9 cellular contexts compared by ENCODE assay signal in the genomic region with DNA sequence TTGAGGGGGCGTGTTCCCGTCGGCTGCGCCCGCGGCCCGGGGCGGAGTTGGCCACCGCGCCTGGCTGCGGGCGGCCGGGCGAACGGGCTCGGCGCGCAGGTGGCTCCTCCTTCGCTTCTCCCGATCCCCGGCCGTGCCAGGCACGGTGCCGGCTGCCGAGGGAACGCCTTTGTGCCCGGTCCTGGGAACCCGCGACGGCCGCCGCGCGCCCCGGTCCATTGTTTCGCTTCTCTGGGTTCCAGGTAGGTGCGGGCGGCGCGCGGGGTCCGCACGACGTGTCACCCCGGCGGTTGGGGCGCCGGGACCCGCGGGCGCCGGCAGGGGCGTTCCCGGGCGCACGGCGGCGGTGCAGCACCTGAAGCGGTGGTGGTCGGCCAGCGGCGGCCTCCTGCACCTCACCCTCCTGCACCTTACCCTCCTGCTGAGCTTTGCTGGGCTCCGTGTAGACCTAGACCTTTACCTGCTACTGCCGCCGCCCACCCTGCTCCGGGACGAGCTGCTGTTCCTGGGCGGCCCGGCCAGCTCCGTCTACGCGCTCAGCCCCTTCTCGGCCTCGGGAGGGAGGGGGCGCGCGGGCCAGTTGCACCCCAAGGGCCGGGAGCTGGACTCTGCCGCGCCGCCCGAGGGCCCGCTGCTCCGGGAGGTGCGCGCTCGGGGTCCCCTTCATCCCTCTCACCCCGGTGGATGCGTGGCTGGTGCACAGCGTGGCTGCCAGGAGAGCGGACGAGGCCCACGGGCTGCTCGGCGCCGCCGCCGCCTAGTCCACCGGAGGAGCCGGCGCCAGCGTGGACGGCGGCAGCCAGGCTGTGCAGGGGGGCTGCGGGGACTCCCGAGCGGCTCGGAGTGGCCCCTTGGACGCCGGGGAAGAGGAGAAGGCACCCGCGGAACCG.
DNase-seq lines count a peak whose midpoint lies in the region; ATAC-seq and TF ChIP-seq lines count a peak whose summit lies in the region.
"Had no signal": no experiment of that assay in that cellular context is flagged by ENCODE, and none has a peak within 500 bp of the region (broad histone marks: within the 10 kb centered on the region; RNA-seq: fewer than 3 reads in every experiment).

No MANE protein-coding gene starts in this region.

- peak; percentile 24 for DNase-seq in NCI-H82 (lab: John Stamatoyannopoulos, UW)
- DNase-seq in NCI-H82 treated with DMSO at 0.1 percent for 48 hours (lab: John Stamatoyannopoulos, UW; ENCODE audit: unreplicated experiment), result no peak
- no peak for DNase-seq in T-helper 17 cell
- no peak for DNase-seq in fibroblast of mammary gland (ENCODE audit: low read depth)
- DNase-seq in neural crest cell (ENCODE audit: low read depth, low spot score), result peak; percentile 3
- no peak for DNase-seq in effector CD4-positive, alpha-beta T cell
- DNase-seq in SIG-M5 (lab: John Stamatoyannopoulos, UW), result no peak
- no peak for DNase-seq in SHP77 treated with DMSO at 0.1 percent for 48 hours (lab: John Stamatoyannopoulos, UW)

- TF ChIP-seq CTCF in fibroblast of mammary gland (conservative IDR thresholded peaks at IDR 0.05; ENCODE audit: control insufficient read depth, insufficient read depth, low read depth, low read length), result no peak
- no peak for TF ChIP-seq CTCF in neural crest cell (conservative IDR thresholded peaks at IDR 0.05)

- no peaks in the 10 kb centered on the region for H3K9me3 ChIP-seq in T-helper 17 cell (ENCODE audit: control insufficient read depth, low read length, poor library complexity, severe bottlenecking)

- peaks cover 10% of the 10 kb centered on the region for H3K9me3 Mint-ChIP-seq in neural crest cell

- no peaks in the 10 kb centered on the region for H3K4me1 Mint-ChIP-seq in T-helper 17 cell
- peaks cover 6% of the 10 kb centered on the region for H3K4me1 Mint-ChIP-seq in neural crest cell

- H3K4me3 ChIP-seq in fibroblast of mammary gland (ENCODE audit: control insufficient read depth, low read depth, low read length), result peak overlapping the region; percentile 37

- H3K36me3 Mint-ChIP-seq in T-helper 17 cell (ENCODE audit: low read depth) (peaks cover 4% of the 10 kb centered on the region), neural crest cell (ENCODE audit: low read depth) (peaks cover 27% of the 10 kb centered on the region)

- no peak for ATAC-seq in T-helper 17 cell

- H3K4me3 Mint-ChIP-seq in T-helper 17 cell, result peak overlapping the region; percentile 75
- peak overlapping the region; percentile 76 for H3K4me3 Mint-ChIP-seq in neural crest cell

- no peak overlapping the region for H3K27ac Mint-ChIP-seq in T-helper 17 cell
- H3K27ac Mint-ChIP-seq in neural crest cell (ENCODE audit: unreplicated experiment), result no peak overlapping the region
- H3K27ac Mint-ChIP-seq: CD4-positive, CD25-positive, alpha-beta regulatory T cell had no signal

- H3K27me3 Mint-ChIP-seq in T-helper 17 cell, result peaks cover 11% of the 10 kb centered on the region
- peaks cover 37% of the 10 kb centered on the region for H3K27me3 Mint-ChIP-seq in neural crest cell (ENCODE audit: low read depth)

Comparison
In these comparisons a context has a peak if more than half of its experiments do, and no peak if none do; other contexts are left out.
1. DNase-seq: peak in NCI-H82 (single experiment) and neural crest cell (single experiment); none in NCI-H82 treated with DMSO at 0.1 percent for 48 hours (single experiment), T-helper 17 cell (0 of 3), fibroblast of mammary gland (single experiment), effector CD4-positive, alpha-beta T cell (single experiment), SIG-M5 (single experiment) and SHP77 treated with DMSO at 0.1 percent for 48 hours (single experiment).